Comparison of ENCODE assay signal across 33 cellular contexts in the genomic region with DNA sequence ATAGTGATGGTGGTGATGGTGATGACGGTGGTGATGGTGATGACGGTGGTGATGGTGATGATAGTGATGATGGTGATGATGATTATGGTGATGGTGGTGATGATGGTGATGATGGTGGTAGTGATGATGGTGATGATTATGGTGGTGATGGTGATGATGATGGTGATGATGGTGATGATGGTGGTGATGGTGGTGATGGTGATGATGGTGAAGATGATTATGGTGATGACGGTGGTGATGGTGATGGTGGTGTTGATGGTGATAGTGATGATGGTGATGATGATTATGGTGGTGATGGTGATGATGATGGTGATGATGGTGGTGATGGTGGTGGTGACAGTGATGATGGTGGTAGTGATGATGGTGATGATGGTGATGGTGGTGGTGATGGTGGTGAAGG.
"Had no signal": no experiment of that assay in that cellular context is flagged by ENCODE, and none has a peak within 500 bp of the region (broad histone marks: within the 10 kb centered on the region; RNA-seq: fewer than 3 reads in every experiment).

No MANE protein-coding gene starts in this region.

- ATAC-seq: activated CD8-positive, alpha-beta T cell treated with anti-CD3 and anti-CD28 coated beads for 36 hours; activated naive CD4-positive, alpha-beta T cell treated with anti-CD3 and anti-CD28 coated beads, Interleukin-2, amount 50 U/mL, for 72 hours; activated T-cell treated with anti-CD3 and anti-CD28 coated beads, Interleukin-2, amount 50 U/mL, for 4 hours; activated T-cell treated with anti-CD3 and anti-CD28 coated beads, Interleukin-2, amount 50 U/mL, for 72 hours; activated T-helper 17 cell treated with anti-CD3 and anti-CD28 coated beads, Interleukin-2, amount 50 U/mL, for 72 hours; body of pancreas had no signal

- H3K4me1 ChIP-seq: adrenal gland, body of pancreas, breast epithelium had no signal

- H3K9me3 ChIP-seq: adrenal gland, body of pancreas had no signal

- FAIRE-seq: astrocyte, TTC549 had no signal

- H3K27ac ChIP-seq: adrenal gland, body of pancreas, brain microvascular endothelial cell, breast epithelium, VCaP had no signal

- H3K4me3 ChIP-seq: adrenal gland, body of pancreas, breast epithelium had no signal

- H3K36me3 ChIP-seq: adrenal gland, brain microvascular endothelial cell, breast epithelium had no signal

- DNase-seq: activated B cell treated with CpG ODN at 0.5 μM for 24 hours; activated CD4-positive, alpha-beta memory T cell treated with anti-CD3 and anti-CD28 coated beads for 36 hours; activated CD4-positive, alpha-beta T cell treated with anti-CD3 and anti-CD28 coated beads for 4 hours; activated CD4-positive, alpha-beta T cell treated with anti-CD3 and anti-CD28 coated beads, Interleukin-2, amount 10 ng/mL, durations not matched to agents 24 days and 14 days; activated CD4-positive, alpha-beta T cell treated with anti-CD3 and anti-CD28 coated beads, Interleukin-2, amount 50 U/mL, for 1 hour; activated CD4-positive, alpha-beta T cell treated with anti-CD3 and anti-CD28 coated beads, Interleukin-2, amount 50 U/mL, for 4 hours; activated CD4-positive, CD25-positive, alpha-beta regulatory T cell treated with anti-CD3 and anti-CD28 coated beads, Interleukin-2, amount 50 U/mL, for 72 hours; activated CD8-positive, alpha-beta memory T cell treated with anti-CD3 and anti-CD28 coated beads, Interleukin-2, amount 50 U/mL, for 4 hours; activated CD8-positive, alpha-beta T cell treated with anti-CD3 and anti-CD28 coated beads for 36 hours; activated effector memory CD4-positive, alpha-beta T cell treated with anti-CD3 and anti-CD28 coated beads, Interleukin-2, amount 50 U/mL, for 16 hours; activated gamma-delta T cell treated with Interleukin-2 at 50 U/mL for 16 hours; activated naive CD4-positive, alpha-beta T cell; activated naive CD4-positive, alpha-beta T cell treated with anti-CD3 and anti-CD28 coated beads for 36 hours; activated naive CD4-positive, alpha-beta T cell treated with anti-CD3 and anti-CD28 coated beads, Interleukin-2, amount 50 U/mL, for 16 hours; activated naive CD8-positive, alpha-beta T cell treated with anti-CD3 and anti-CD28 coated beads for 36 hours; activated T-cell treated with anti-CD3 and anti-CD28 coated beads for 4 hours; activated T-cell treated with anti-CD3 and anti-CD28 coated beads, Interleukin-2, amount 50 U/mL, for 1 hour; activated T-cell treated with anti-CD3 and anti-CD28 coated beads, Interleukin-2, amount 50 U/mL, for 4 hours; activated T-cell treated with anti-CD3 and anti-CD28 coated beads, Interleukin-2, amount 50 U/mL, for 72 hours; adrenal gland; amniotic stem cell; aorta; body of pancreas; brain microvascular endothelial cell; central memory CD4-positive, alpha-beta T cell; T-helper 2 cell; T-helper 9 cell had no signal

- H3K27me3 ChIP-seq: adrenal gland, body of pancreas, brain microvascular endothelial cell, breast epithelium had no signal
